Comparison of ENCODE assay signal across 2 cellular contexts in the genomic region with DNA sequence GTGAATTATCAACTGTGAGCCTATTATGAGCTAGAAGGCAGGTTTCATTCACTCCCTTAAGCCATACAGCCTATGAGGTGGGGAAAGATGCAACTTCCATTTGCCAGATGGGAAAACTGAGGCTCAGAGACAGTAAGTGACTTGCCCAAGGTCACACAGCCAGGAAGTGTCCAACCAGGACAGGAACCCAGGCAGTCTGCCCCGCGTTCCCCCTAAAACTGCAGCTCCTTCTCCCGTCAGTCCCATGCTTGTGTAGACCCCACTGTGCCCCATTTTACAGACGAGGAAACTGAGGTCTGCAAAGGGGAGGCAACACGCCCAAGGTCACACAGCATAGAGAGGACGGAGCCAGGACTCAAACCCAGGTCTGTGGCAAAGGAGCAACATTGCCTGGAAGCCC.
A peak's percentile ranks its signal among the peaks of the same experiment; 100 is the strongest.
TF ChIP-seq lines count a peak whose summit lies in the region.

No MANE protein-coding gene starts in this region.

TF ChIP-seq in HEK293, 187 proteins besides CTCF, POLR2A, EP300 and RAD21:
- 0 out of 2 replicates have a peak, but pooled peaks have one; percentile 4 for TF ChIP-seq PRDM4 (tag by site-specific recombination; IDR thresholded peaks at IDR 0.05)
- TF ChIP-seq, protein P1, sequence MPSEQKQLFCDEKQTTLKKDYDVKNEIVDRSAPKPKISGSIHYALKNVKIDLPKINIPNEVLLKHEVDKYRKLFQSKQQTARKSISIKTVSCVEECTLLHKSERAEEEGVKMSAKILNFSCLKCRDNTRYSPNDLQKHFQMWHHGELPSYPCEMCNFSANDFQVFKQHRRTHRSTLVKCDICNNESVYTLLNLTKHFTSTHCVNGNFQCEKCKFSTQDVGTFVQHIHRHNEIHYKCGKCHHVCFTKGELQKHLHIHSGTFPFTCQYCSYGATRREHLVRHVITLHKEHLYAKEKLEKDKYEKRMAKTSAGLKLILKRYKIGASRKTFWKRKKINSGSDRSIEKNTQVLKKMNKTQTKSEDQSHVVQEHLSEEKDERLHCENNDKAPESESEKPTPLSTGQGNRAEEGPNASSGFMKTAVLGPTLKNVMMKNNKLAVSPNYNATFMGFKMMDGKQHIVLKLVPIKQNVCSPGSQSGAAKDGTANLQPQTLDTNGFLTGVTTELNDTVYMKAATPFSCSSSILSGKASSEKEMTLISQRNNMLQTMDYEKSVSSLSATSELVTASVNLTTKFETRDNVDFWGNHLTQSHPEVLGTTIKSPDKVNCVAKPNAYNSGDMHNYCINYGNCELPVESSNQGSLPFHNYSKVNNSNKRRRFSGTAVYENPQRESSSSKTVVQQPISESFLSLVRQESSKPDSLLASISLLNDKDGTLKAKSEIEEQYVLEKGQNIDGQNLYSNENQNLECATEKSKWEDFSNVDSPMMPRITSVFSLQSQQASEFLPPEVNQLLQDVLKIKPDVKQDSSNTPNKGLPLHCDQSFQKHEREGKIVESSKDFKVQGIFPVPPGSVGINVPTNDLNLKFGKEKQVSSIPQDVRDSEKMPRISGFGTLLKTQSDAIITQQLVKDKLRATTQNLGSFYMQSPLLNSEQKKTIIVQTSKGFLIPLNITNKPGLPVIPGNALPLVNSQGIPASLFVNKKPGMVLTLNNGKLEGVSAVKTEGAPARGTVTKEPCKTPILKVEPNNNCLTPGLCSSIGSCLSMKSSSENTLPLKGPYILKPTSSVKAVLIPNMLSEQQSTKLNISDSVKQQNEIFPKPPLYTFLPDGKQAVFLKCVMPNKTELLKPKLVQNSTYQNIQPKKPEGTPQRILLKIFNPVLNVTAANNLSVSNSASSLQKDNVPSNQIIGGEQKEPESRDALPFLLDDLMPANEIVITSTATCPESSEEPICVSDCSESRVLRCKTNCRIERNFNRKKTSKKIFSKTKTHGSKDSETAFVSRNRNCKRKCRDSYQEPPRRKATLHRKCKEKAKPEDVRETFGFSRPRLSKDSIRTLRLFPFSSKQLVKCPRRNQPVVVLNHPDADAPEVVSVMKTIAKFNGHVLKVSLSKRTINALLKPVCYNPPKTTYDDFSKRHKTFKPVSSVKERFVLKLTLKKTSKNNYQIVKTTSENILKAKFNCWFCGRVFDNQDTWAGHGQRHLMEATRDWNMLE (tag by site-specific recombination; conservative IDR thresholded peaks at IDR 0.05; ENCODE audit: low read depth), result no peak
- TF ChIP-seq, protein P2, sequence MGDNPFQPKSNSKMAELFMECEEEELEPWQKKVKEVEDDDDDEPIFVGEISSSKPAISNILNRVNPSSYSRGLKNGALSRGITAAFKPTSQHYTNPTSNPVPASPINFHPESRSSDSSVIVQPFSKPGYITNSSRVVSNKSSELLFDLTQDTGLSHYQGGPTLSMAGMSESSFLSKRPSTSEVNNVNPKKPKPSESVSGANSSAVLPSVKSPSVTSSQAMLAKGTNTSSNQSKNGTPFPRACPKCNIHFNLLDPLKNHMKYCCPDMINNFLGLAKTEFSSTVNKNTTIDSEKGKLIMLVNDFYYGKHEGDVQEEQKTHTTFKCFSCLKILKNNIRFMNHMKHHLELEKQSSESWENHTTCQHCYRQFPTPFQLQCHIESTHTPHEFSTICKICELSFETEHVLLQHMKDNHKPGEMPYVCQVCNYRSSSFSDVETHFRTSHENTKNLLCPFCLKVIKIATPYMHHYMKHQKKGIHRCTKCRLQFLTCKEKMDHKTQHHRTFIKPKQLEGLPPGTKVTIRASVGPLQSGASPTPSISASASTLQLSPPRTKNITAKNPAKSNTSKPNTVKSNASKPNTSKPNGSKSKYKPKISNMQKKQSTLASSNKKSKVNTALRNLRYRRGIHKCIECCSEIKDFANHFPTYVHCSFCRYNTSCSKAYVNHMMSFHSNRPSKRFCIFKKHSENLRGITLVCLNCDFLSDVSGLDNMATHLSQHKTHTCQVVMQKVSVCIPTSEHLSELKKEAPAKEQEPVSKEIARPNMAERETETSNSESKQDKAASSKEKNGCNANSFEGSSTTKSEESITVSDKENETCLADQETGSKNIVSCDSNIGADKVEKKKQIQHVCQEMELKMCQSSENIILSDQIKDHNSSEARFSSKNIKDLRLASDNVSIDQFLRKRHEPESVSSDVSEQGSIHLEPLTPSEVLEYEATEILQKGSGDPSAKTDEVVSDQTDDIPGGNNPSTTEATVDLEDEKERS (tag by site-specific recombination; IDR thresholded peaks at IDR 0.05), result peak; percentile 40; the same call in 1 of the 2 replicates
- 0 out of 2 replicates have a peak, but pooled peaks have one; percentile 9 for TF ChIP-seq ZFP3 (tag by site-specific recombination; IDR thresholded peaks at IDR 0.05; ENCODE audit: low read depth)
- peak; percentile 96 for TF ChIP-seq ZNF768 (tag by site-specific recombination; IDR thresholded peaks at IDR 0.05)
- TF ChIP-seq, protein P3, sequence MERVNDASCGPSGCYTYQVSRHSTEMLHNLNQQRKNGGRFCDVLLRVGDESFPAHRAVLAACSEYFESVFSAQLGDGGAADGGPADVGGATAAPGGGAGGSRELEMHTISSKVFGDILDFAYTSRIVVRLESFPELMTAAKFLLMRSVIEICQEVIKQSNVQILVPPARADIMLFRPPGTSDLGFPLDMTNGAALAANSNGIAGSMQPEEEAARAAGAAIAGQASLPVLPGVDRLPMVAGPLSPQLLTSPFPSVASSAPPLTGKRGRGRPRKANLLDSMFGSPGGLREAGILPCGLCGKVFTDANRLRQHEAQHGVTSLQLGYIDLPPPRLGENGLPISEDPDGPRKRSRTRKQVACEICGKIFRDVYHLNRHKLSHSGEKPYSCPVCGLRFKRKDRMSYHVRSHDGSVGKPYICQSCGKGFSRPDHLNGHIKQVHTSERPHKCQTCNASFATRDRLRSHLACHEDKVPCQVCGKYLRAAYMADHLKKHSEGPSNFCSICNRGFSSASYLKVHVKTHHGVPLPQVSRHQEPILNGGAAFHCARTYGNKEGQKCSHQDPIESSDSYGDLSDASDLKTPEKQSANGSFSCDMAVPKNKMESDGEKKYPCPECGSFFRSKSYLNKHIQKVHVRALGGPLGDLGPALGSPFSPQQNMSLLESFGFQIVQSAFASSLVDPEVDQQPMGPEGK (tag by site-specific recombination; IDR thresholded peaks at IDR 0.05), result no peak
- TF ChIP-seq KLF7 (tag by site-specific recombination; IDR thresholded peaks at IDR 0.05; ENCODE audit: borderline replicate concordance), result 0 out of 2 replicates have a peak, but pooled peaks have one; percentile 34
- TF ChIP-seq ZNF623 (tag by site-specific recombination; IDR thresholded peaks at IDR 0.05), result peak; percentile 25

TF ChIP-seq in HepG2, 621 proteins besides CTCF, POLR2A, EP300 and RAD21 (continues in another document):
- TF ChIP-seq ZKSCAN5 (CRISPR knock-in tag; IDR thresholded peaks at IDR 0.05) (no peak), ZBTB4 (CRISPR knock-in tag; IDR thresholded peaks at IDR 0.05; ENCODE audit: borderline replicate concordance) (no peak), ZNF768 (CRISPR knock-in tag; IDR thresholded peaks at IDR 0.05) (peak; percentile 97), ZNF160 (CRISPR knock-in tag; IDR thresholded peaks at IDR 0.05) (no peak), IRX3 (CRISPR knock-in tag; IDR thresholded peaks at IDR 0.05; ENCODE audit: borderline replicate concordance, low read depth) (no peak), SUZ12 (IDR thresholded peaks at IDR 0.05; ENCODE audit: low read depth, low read length) (no peak), KAT7 (CRISPR knock-in tag; IDR thresholded peaks at IDR 0.05; ENCODE audit: borderline replicate concordance) (no peak), HDAC1 (CRISPR knock-in tag; IDR thresholded peaks at IDR 0.05) (0 out of 2 replicates have a peak, but pooled peaks have one; percentile 48), ZNF570 (CRISPR knock-in tag; IDR thresholded peaks at IDR 0.05; ENCODE audit: borderline replicate concordance) (no peak), SSRP1 (CRISPR knock-in tag; IDR thresholded peaks at IDR 0.05) (0 out of 2 replicates have a peak, but pooled peaks have one; percentile 34), ZNF350 (CRISPR knock-in tag; IDR thresholded peaks at IDR 0.05; ENCODE audit: borderline replicate concordance, low read depth) (0 out of 2 replicates have a peak, but pooled peaks have one; percentile 15), ZNF629 (CRISPR knock-in tag; conservative IDR thresholded peaks at IDR 0.05) (peak; percentile 98), AKAP8 (CRISPR knock-in tag; IDR thresholded peaks at IDR 0.05) (0 out of 2 replicates have a peak, but pooled peaks have one; percentile 20), HNF4A (CRISPR knock-in tag; IDR thresholded peaks at IDR 0.05) (0 out of 2 replicates have a peak, but pooled peaks have one; percentile 20), KDM1A (CRISPR knock-in tag; IDR thresholded peaks at IDR 0.05) (peak; percentile 94), ZNF501 (CRISPR knock-in tag; IDR thresholded peaks at IDR 0.05) (peak; percentile 38; the same call in 1 of the 2 replicates), SAFB2 (CRISPR knock-in tag; IDR thresholded peaks at IDR 0.05; ENCODE audit: borderline replicate concordance, low read depth) (0 out of 2 replicates have a peak, but pooled peaks have one; percentile 19), ZNF646 (CRISPR knock-in tag; IDR thresholded peaks at IDR 0.05) (no peak), CHD4 (IDR thresholded peaks at IDR 0.05; ENCODE audit: borderline replicate concordance, low read length) (peak; percentile 84; the same call in 1 of the 2 replicates), ZMYM3 (CRISPR knock-in tag; IDR thresholded peaks at IDR 0.05) (peak; percentile 94), FOXO4 (CRISPR knock-in tag; conservative IDR thresholded peaks at IDR 0.05) (0 out of 2 replicates have a peak, but pooled peaks have one; percentile 93), ZMYM2 (CRISPR knock-in tag; IDR thresholded peaks at IDR 0.05) (0 out of 2 replicates have a peak, but pooled peaks have one; percentile 32)
- TF ChIP-seq, protein P4, sequence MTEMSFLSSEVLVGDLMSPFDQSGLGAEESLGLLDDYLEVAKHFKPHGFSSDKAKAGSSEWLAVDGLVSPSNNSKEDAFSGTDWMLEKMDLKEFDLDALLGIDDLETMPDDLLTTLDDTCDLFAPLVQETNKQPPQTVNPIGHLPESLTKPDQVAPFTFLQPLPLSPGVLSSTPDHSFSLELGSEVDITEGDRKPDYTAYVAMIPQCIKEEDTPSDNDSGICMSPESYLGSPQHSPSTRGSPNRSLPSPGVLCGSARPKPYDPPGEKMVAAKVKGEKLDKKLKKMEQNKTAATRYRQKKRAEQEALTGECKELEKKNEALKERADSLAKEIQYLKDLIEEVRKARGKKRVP (CRISPR knock-in tag; IDR thresholded peaks at IDR 0.05), result no peak
